1 cellular context compared by ENCODE assay signal in the genomic region with DNA sequence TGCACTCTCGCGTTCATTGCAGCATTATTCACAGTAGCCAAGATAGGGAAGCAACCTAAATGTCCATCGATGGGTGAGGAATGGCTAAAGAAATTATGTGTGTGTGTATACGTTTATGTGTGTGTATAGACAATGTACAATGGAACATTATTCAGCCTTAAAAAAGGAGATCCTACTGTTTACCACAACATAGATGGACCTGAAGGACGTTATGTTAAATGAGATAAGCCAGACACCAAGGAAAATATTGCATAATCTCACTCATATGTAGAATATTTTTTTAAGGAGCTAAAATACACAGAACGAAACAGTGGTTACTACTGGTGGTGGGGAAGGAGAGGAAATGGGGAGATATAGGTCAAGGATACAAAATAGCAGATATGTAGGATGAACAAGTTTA.
TF ChIP-seq lines count a peak whose summit lies in the region.

No MANE protein-coding gene starts in this region.

TF ChIP-seq in H1, 55 proteins besides CTCF, POLR2A, EP300 and RAD21:
- no peak for TF ChIP-seq JUN (IDR thresholded peaks at IDR 0.05; ENCODE audit: low read depth, low read length)
- TF ChIP-seq HDAC6 (IDR thresholded peaks at IDR 0.05; ENCODE audit: low read depth, low read length), result no peak
- TF ChIP-seq GTF2F1 (IDR thresholded peaks at IDR 0.05; ENCODE audit: borderline replicate concordance, low read depth, low read length), result no peak
- TF ChIP-seq, protein P1, sequence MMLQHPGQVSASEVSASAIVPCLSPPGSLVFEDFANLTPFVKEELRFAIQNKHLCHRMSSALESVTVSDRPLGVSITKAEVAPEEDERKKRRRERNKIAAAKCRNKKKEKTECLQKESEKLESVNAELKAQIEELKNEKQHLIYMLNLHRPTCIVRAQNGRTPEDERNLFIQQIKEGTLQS (IDR thresholded peaks at IDR 0.05; ENCODE audit: insufficient read depth, low read depth, low read length), result no peak
- no peak for TF ChIP-seq CHD2 (IDR thresholded peaks at IDR 0.05; ENCODE audit: low read length)
- TF ChIP-seq ASH2L (IDR thresholded peaks at IDR 0.05; ENCODE audit: low read length), result no peak
- no peak for TF ChIP-seq TAF1 (IDR thresholded peaks at IDR 0.05; ENCODE audit: low read depth, low read length)
- no peak for TF ChIP-seq SIN3A (conservative IDR thresholded peaks at IDR 0.05 in 1 of 2, IDR thresholded peaks at IDR 0.05 in 1 of 2; ENCODE audit: low read depth in 1 of 2, low read length in 2 of 2)
- no peak for TF ChIP-seq CEBPB (IDR thresholded peaks at IDR 0.05; ENCODE audit: low read depth, low read length)
